In genomic region chr14:50610465-50610864, GRCh38 we compare ENCODE assay signal across 26 cellular contexts.
"Had no signal": no experiment of that assay in that cellular context is flagged by ENCODE, and none has a peak within 500 bp of the region (broad histone marks: within the 10 kb centered on the region; RNA-seq: fewer than 3 reads in every experiment).

No MANE protein-coding gene starts in this region.

- H3K27ac ChIP-seq: colonic mucosa, epithelial cell of prostate, esophagus squamous epithelium, gastrocnemius medialis, heart right ventricle, left lung, lower lobe of right lung had no signal

- ATAC-seq: effector memory CD8-positive, alpha-beta T cell; esophagus mucosa; gastrocnemius medialis; heart right ventricle; left cardiac atrium; left lung; left ventricle myocardium superior; lower lobe of right lung; mucosa of descending colon had no signal

- H3K27me3 ChIP-seq: colonic mucosa, esophagus squamous epithelium, gastrocnemius medialis, heart right ventricle, left lung had no signal

- H3K9me3 ChIP-seq: colonic mucosa, esophagus squamous epithelium, gastrocnemius medialis, left lung, lower lobe of right lung, mucosa of descending colon had no signal

- DNase-seq: colonic mucosa; cortex of kidney; effector CD8-positive, alpha-beta T cell; effector memory CD8-positive, alpha-beta T cell; endodermal cell; erythroblast; esophagus squamous epithelium; foreskin fibroblast; foreskin melanocyte; gastrocnemius medialis; glutamatergic neuron; head of caudate nucleus; heart right ventricle; hippocampal formation; left cardiac atrium; left lung; left ventricle myocardium superior; lower lobe of right lung; mesenchymal stem cell; mucosa of descending colon; naive B cell had no signal

- H3K4me3 ChIP-seq: colonic mucosa, esophagus squamous epithelium, gastrocnemius medialis, heart right ventricle, left lung, lower lobe of right lung, mucosa of descending colon had no signal

- FAIRE-seq: endometrium, islet of Langerhans, keratinocyte had no signal

- H3K4me1 ChIP-seq: colonic mucosa, esophagus squamous epithelium, gastrocnemius medialis, left lung, lower lobe of right lung had no signal

- H3K36me3 ChIP-seq: colonic mucosa, gastrocnemius medialis, left lung had no signal
